Comparison of ENCODE assay signal across 2 cellular contexts in the genomic region with DNA sequence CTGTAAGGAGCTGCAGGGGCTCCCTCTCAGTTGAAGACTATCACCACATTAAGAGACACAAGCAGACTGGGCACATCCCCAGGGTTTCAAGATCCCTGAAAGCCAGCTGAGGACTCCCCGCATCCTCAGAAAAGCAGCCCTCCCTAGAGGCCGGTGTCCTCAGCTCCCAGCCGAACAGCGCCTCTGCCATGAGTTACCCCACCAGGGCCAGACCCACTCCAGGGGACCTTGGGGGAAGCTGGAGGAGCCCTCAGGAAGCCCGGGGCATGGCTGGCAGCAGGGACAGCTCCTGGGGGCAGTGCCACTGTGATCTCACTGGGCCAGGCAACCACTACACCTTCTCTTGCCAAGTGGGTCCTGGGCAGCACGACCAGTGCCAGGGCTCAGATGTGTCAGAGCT.
TF ChIP-seq lines count a peak whose summit lies in the region.

No MANE protein-coding gene starts in this region.

TF ChIP-seq in liver, 16 proteins besides CTCF, POLR2A, EP300 and RAD21:
- TF ChIP-seq, protein P1, sequence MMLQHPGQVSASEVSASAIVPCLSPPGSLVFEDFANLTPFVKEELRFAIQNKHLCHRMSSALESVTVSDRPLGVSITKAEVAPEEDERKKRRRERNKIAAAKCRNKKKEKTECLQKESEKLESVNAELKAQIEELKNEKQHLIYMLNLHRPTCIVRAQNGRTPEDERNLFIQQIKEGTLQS (IDR thresholded peaks at IDR 0.05): no peak
- TF ChIP-seq GABPA (IDR thresholded peaks at IDR 0.05 in 1 of 2, conservative IDR thresholded peaks at IDR 0.05 in 1 of 2) (no peak), HNF4G (IDR thresholded peaks at IDR 0.05) (no peak), SP1 (IDR thresholded peaks at IDR 0.05) (no peak), NR2F2 (IDR thresholded peaks at IDR 0.05) (no peak), HNF4A (conservative IDR thresholded peaks at IDR 0.05) (no peak), FOXA2 (IDR thresholded peaks at IDR 0.05) (no peak)
- TF ChIP-seq, protein P2, sequence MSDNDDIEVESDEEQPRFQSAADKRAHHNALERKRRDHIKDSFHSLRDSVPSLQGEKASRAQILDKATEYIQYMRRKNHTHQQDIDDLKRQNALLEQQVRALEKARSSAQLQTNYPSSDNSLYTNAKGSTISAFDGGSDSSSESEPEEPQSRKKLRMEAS (IDR thresholded peaks at IDR 0.05): no peak
- TF ChIP-seq, protein P3, sequence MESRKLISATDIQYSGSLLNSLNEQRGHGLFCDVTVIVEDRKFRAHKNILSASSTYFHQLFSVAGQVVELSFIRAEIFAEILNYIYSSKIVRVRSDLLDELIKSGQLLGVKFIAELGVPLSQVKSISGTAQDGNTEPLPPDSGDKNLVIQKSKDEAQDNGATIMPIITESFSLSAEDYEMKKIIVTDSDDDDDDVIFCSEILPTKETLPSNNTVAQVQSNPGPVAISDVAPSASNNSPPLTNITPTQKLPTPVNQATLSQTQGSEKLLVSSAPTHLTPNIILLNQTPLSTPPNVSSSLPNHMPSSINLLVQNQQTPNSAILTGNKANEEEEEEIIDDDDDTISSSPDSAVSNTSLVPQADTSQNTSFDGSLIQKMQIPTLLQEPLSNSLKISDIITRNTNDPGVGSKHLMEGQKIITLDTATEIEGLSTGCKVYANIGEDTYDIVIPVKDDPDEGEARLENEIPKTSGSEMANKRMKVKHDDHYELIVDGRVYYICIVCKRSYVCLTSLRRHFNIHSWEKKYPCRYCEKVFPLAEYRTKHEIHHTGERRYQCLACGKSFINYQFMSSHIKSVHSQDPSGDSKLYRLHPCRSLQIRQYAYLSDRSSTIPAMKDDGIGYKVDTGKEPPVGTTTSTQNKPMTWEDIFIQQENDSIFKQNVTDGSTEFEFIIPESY (IDR thresholded peaks at IDR 0.05): no peak

TF ChIP-seq in HepG2, 621 proteins besides CTCF, POLR2A, EP300 and RAD21:
- TF ChIP-seq DPF2 (CRISPR knock-in tag; IDR thresholded peaks at IDR 0.05; ENCODE audit: borderline replicate concordance, low read depth): no peak
- no peak for TF ChIP-seq MAFK (conservative IDR thresholded peaks at IDR 0.05 in 1 of 2, IDR thresholded peaks at IDR 0.05 in 1 of 2; ENCODE audit: low read length in 2 of 2)
- no peak for TF ChIP-seq ZNF263 (CRISPR knock-in tag; IDR thresholded peaks at IDR 0.05)
- TF ChIP-seq ZNF382 (CRISPR knock-in tag; IDR thresholded peaks at IDR 0.05; ENCODE audit: borderline replicate concordance): no peak
- TF ChIP-seq FOXK2 (IDR thresholded peaks at IDR 0.05): no peak
- TF ChIP-seq ATRX (CRISPR knock-in tag; IDR thresholded peaks at IDR 0.05; ENCODE audit: borderline replicate concordance): no peak
- no peak for TF ChIP-seq LCORL (IDR thresholded peaks at IDR 0.05)
- no peak for TF ChIP-seq LCORL (CRISPR knock-in tag; IDR thresholded peaks at IDR 0.05)
- TF ChIP-seq ELF3 (CRISPR knock-in tag; IDR thresholded peaks at IDR 0.05): no peak
- TF ChIP-seq PHB2 (IDR thresholded peaks at IDR 0.05; ENCODE audit: partially characterized antibody): no peak
- no peak for TF ChIP-seq KDM3A (CRISPR knock-in tag; IDR thresholded peaks at IDR 0.05; ENCODE audit: low read depth)
- TF ChIP-seq, protein P4, sequence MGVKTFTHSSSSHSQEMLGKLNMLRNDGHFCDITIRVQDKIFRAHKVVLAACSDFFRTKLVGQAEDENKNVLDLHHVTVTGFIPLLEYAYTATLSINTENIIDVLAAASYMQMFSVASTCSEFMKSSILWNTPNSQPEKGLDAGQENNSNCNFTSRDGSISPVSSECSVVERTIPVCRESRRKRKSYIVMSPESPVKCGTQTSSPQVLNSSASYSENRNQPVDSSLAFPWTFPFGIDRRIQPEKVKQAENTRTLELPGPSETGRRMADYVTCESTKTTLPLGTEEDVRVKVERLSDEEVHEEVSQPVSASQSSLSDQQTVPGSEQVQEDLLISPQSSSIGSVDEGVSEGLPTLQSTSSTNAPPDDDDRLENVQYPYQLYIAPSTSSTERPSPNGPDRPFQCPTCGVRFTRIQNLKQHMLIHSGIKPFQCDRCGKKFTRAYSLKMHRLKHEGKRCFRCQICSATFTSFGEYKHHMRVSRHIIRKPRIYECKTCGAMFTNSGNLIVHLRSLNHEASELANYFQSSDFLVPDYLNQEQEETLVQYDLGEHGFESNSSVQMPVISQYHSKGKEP (CRISPR knock-in tag; IDR thresholded peaks at IDR 0.05): no peak
- TF ChIP-seq, protein P5, sequence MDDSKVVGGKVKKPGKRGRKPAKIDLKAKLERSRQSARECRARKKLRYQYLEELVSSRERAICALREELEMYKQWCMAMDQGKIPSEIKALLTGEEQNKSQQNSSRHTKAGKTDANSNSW (CRISPR knock-in tag; IDR thresholded peaks at IDR 0.05; ENCODE audit: borderline replicate concordance): no peak
- no peak for TF ChIP-seq ZNF567 (CRISPR knock-in tag; IDR thresholded peaks at IDR 0.05; ENCODE audit: borderline replicate concordance)
- no peak for TF ChIP-seq ZNF746 (CRISPR knock-in tag; IDR thresholded peaks at IDR 0.05)
- no peak for TF ChIP-seq ZNF569 (CRISPR knock-in tag; IDR thresholded peaks at IDR 0.05; ENCODE audit: borderline replicate concordance)
